20 cellular contexts compared by ENCODE assay signal in genomic region chr10:24435374-24435773, GRCh38.
DNase-seq lines count a peak whose midpoint lies in the region; ATAC-seq, FAIRE-seq and TF ChIP-seq lines count a peak whose summit lies in the region.
"Had no signal": no experiment of that assay in that cellular context is flagged by ENCODE, and none has a peak within 500 bp of the region (broad histone marks: within the 10 kb centered on the region; RNA-seq: fewer than 3 reads in every experiment).

No MANE protein-coding gene starts in this region.

- intact Hi-C loops in Caco-2 (cut with micrococcal nuclease; ENCODE audit: unreplicated experiment) = no loop called here
- intact Hi-C loops in naive thymus-derived CD4-positive, alpha-beta T cell (cut with micrococcal nuclease) = loop anchor here in 1 of 2 donors (5.0 kb wide), 1 partner anchor 67 kb away; no protein-coding TSS in a partner anchor

- peak overlapping the region; percentile 61 for H3K27ac Mint-ChIP-seq in Caco-2 (ENCODE audit: unreplicated experiment)
- H3K27ac Mint-ChIP-seq in naive thymus-derived CD4-positive, alpha-beta T cell = no peak overlapping the region
- H3K27ac Mint-ChIP-seq: dendritic cell treated with granulocyte-macrophage colony-stimulating factor and Interleukin-4, amounts not matched to agents 40 ng/mL and 50 ng/mL, for 4 days; neural progenitor cell had no signal

- H3K27me3 ChIP-seq in Caco-2 (replicated peaks; ENCODE audit: control insufficient read depth, insufficient read depth, low read length) = no peaks in the 10 kb centered on the region
- H3K27me3 ChIP-seq in MG63 = no peaks in the 10 kb centered on the region
- no peaks in the 10 kb centered on the region for H3K27me3 ChIP-seq in bronchial epithelial cell (ENCODE audit: control insufficient read depth, insufficient read depth, low read length)
- H3K27me3 ChIP-seq in naive thymus-derived CD4-positive, alpha-beta T cell (ENCODE audit: control insufficient read depth in 2 of 2, insufficient read depth in 2 of 2, low read length in 2 of 2) = no peaks in the 10 kb centered on the region
- H3K27me3 ChIP-seq: BLaER1 treated with 17β-estradiol and CSF1 and Interleukin-3, amounts not matched to agents 10 nM and 100 nM; neural progenitor cell had no signal

- POLR2A ChIA-PET in Caco-2 (lab: Charles Lee) = no interaction called here
- POLR2A ChIA-PET in naive thymus-derived CD4-positive, alpha-beta T cell (lab: Charles Lee) = no interaction called here

- peak overlapping the region; percentile 28 for H3K4me3 Mint-ChIP-seq in Caco-2 (ENCODE audit: unreplicated experiment)
- H3K4me3 Mint-ChIP-seq in naive thymus-derived CD4-positive, alpha-beta T cell = no peak overlapping the region
- H3K4me3 Mint-ChIP-seq: dendritic cell treated with granulocyte-macrophage colony-stimulating factor and Interleukin-4, amounts not matched to agents 40 ng/mL and 50 ng/mL, for 4 days; neural progenitor cell had no signal

- no peaks in the 10 kb centered on the region for H3K9me3 Mint-ChIP-seq in Caco-2 (ENCODE audit: unreplicated experiment)
- H3K9me3 Mint-ChIP-seq in naive thymus-derived CD4-positive, alpha-beta T cell = peaks cover 0 to 4% (median 0%) of the 10 kb centered on the region in 11 donors
- H3K9me3 Mint-ChIP-seq: dendritic cell treated with granulocyte-macrophage colony-stimulating factor and Interleukin-4, amounts not matched to agents 40 ng/mL and 50 ng/mL, for 4 days; neural progenitor cell had no signal

- no TSS peak for BruUV-seq in Caco-2 (replicated peaks; lab: Mats Ljungman, UMichigan)

- peaks cover 86% of the 10 kb centered on the region for H3K36me3 Mint-ChIP-seq in Caco-2 (ENCODE audit: insufficient read depth, unreplicated experiment)
- no peaks in the 10 kb centered on the region for H3K36me3 Mint-ChIP-seq in naive thymus-derived CD4-positive, alpha-beta T cell

- H3K27ac ChIP-seq in naive thymus-derived CD4-positive, alpha-beta T cell (ENCODE audit: low read depth, low read length) = no peak overlapping the region
- H3K27ac ChIP-seq: BLaER1 treated with 17β-estradiol and CSF1 and Interleukin-3, amounts not matched to agents 10 nM and 100 nM; neural progenitor cell had no signal

- H3K36me3 ChIP-seq in Caco-2 (ENCODE audit: control insufficient read depth, insufficient read depth, low read length) (peaks cover 6% of the 10 kb centered on the region; the same call in 1 of the 2 replicates), MG63 (no peaks in the 10 kb centered on the region), bronchial epithelial cell (ENCODE audit: control insufficient read depth, insufficient read depth, low read length) (peaks cover 7% of the 10 kb centered on the region)
- no peaks in the 10 kb centered on the region for H3K36me3 ChIP-seq in naive thymus-derived CD4-positive, alpha-beta T cell (ENCODE audit: control insufficient read depth in 2 of 3, insufficient read depth in 3 of 3, low read length in 3 of 3)
- H3K36me3 ChIP-seq: neural progenitor cell had no signal

- peaks cover 38% of the 10 kb centered on the region for H3K4me1 Mint-ChIP-seq in Caco-2 (ENCODE audit: low read depth, unreplicated experiment)
- no peaks in the 10 kb centered on the region for H3K4me1 Mint-ChIP-seq in naive thymus-derived CD4-positive, alpha-beta T cell

- H3K27me3 Mint-ChIP-seq in Caco-2 (ENCODE audit: insufficient read depth, unreplicated experiment) = no peaks in the 10 kb centered on the region
- peaks cover 8 to 20% (median 15%) of the 10 kb centered on the region in 5 donors for H3K27me3 Mint-ChIP-seq in naive thymus-derived CD4-positive, alpha-beta T cell
- H3K27me3 Mint-ChIP-seq: dendritic cell treated with granulocyte-macrophage colony-stimulating factor and Interleukin-4, amounts not matched to agents 40 ng/mL and 50 ng/mL, for 4 days had no signal

- CTCF ChIA-PET in Caco-2 (lab: Charles Lee) = interaction anchor here (0.7 kb wide), 1 partner anchor 226 kb away, joined by 6 read pairs; the partner anchor contains the start of gene KIAA1217
- CTCF ChIA-PET in naive thymus-derived CD4-positive, alpha-beta T cell (lab: Charles Lee) = no interaction called here

- H3K4me1 ChIP-seq in Caco-2 = peaks cover 67% of the 10 kb centered on the region
- no peaks in the 10 kb centered on the region for H3K4me1 ChIP-seq in naive thymus-derived CD4-positive, alpha-beta T cell (ENCODE audit: control insufficient read depth in 2 of 2, insufficient read depth in 2 of 2, low read length in 2 of 2)
- H3K4me1 ChIP-seq: BLaER1 treated with 17β-estradiol and CSF1 and Interleukin-3, amounts not matched to agents 10 nM and 100 nM had no signal

- no peak for ATAC-seq in naive thymus-derived CD4-positive, alpha-beta T cell
- ATAC-seq: sciatic nerve had no signal

- DNase-seq in Caco-2 (no peak), MG63 (peak; percentile 28), bronchial epithelial cell (ENCODE audit: low read depth) (peak; percentile 96), kidney glomerular epithelial cell (lab: John Stamatoyannopoulos, UW) (peak; percentile 34), medulla oblongata (ENCODE audit: extremely low spot score) (no peak), NCI-H1436 (lab: John Stamatoyannopoulos, UW) (no peak), retina (no peak)
- DNase-seq in naive thymus-derived CD4-positive, alpha-beta T cell = no peak
- DNase-seq: activated CD4-positive, alpha-beta T cell treated with anti-CD3 and anti-CD28 coated beads, Interleukin-2, amount 50 U/mL, for 48 hours; DMS153; Karpas-422; mesendoderm; NCI-H1694; NCI-H510A; stimulated activated CD4-positive, alpha-beta T cell treated with anti-CD3 and anti-CD28 coated beads, Interleukin-2, amount 100 ng/mL, for 48 hours had no signal

- TF ChIP-seq CTCF in Caco-2 (IDR thresholded peaks at IDR 0.05; ENCODE audit: insufficient read depth in 1 of 2, low read depth in 1 of 2, low read length in 1 of 2, severe bottlenecking in 1 of 2, unreplicated experiment in 1 of 2) = no peak
- no peak for TF ChIP-seq CTCF in bronchial epithelial cell (IDR thresholded peaks at IDR 0.05; ENCODE audit: insufficient read depth, low read length, severe bottlenecking)

- FAIRE-seq in bronchial epithelial cell (lab: Jason Lieb, UNC) = no peak
- FAIRE-seq: TTC549 had no signal

- no peaks in the 10 kb centered on the region for H3K9me3 ChIP-seq in Caco-2
- H3K9me3 ChIP-seq in MG63 = no peaks in the 10 kb centered on the region
- H3K9me3 ChIP-seq in naive thymus-derived CD4-positive, alpha-beta T cell (ENCODE audit: control insufficient read depth in 2 of 3, low read length in 3 of 3) = no peaks in the 10 kb centered on the region
- H3K9me3 ChIP-seq: BLaER1 treated with 17β-estradiol and CSF1 and Interleukin-3, amounts not matched to agents 10 nM and 100 nM had no signal

- no peak overlapping the region for H3K4me3 ChIP-seq in Caco-2 (ENCODE audit: low read depth, low read length)
- no peak overlapping the region for H3K4me3 ChIP-seq in MG63
- H3K4me3 ChIP-seq in bronchial epithelial cell (ENCODE audit: low read depth, low read length) = no peak overlapping the region
- H3K4me3 ChIP-seq in naive thymus-derived CD4-positive, alpha-beta T cell (ENCODE audit: low read length) = no peak overlapping the region
- H3K4me3 ChIP-seq: BLaER1 treated with 17β-estradiol and CSF1 and Interleukin-3, amounts not matched to agents 10 nM and 100 nM; neural progenitor cell had no signal

Comparison
In these comparisons a context has a peak if more than half of its experiments do, and no peak if none do; other contexts are left out.
1. DNase-seq: peak in MG63 (single experiment), bronchial epithelial cell (single experiment) and kidney glomerular epithelial cell (single experiment); none in Caco-2 (0 of 2), medulla oblongata (single experiment), naive thymus-derived CD4-positive, alpha-beta T cell (0 of 9), NCI-H1436 (single experiment) and retina (single experiment).